1 cellular context compared by ENCODE assay signal in the genomic region with DNA sequence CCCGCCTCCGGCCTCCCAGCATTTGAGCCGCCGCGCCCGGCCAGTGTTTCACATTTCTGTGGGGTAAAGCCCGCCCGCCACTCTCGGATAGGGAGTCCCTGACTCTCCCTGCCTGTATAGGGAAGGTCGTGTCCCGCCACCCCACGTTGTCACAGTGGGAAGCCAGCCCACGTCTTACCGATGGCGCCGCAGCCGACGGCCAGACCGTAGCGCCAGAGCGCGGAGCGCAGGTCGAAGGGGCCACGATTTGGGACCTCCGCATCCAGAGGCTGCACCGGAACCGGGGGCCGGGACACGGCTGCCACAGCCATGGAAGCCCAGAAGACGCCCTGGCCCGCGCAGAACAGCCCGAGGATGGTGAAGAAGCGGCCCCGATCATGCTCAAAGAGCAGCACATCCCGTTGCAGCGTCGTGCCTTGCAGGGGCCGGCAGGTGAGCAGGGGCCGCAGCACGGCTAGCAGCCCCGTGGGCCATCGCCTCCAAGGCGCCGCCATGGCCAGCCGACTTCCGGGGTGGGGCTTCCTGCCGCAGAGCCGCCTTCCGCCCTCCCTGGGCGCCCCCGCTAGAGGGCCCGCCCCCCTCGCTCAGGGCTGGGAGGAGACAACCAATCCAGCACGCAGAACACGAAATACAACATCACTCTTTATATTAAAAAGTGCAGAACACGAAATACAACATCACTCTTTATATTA.
TF ChIP-seq lines count a peak whose summit lies in the region.

A gene with protein sequence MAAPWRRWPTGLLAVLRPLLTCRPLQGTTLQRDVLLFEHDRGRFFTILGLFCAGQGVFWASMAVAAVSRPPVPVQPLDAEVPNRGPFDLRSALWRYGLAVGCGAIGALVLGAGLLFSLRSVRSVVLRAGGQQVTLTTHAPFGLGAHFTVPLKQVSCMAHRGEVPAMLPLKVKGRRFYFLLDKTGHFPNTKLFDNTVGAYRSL (minus strand): TSS at position 506 of the 692 bp plus-strand sequence. CDS start 12 bp downstream, at position 494.

TF ChIP-seq in HepG2, 621 proteins besides CTCF, POLR2A, EP300 and RAD21 (continued from another document and continues in another):
- TF ChIP-seq, protein P1, sequence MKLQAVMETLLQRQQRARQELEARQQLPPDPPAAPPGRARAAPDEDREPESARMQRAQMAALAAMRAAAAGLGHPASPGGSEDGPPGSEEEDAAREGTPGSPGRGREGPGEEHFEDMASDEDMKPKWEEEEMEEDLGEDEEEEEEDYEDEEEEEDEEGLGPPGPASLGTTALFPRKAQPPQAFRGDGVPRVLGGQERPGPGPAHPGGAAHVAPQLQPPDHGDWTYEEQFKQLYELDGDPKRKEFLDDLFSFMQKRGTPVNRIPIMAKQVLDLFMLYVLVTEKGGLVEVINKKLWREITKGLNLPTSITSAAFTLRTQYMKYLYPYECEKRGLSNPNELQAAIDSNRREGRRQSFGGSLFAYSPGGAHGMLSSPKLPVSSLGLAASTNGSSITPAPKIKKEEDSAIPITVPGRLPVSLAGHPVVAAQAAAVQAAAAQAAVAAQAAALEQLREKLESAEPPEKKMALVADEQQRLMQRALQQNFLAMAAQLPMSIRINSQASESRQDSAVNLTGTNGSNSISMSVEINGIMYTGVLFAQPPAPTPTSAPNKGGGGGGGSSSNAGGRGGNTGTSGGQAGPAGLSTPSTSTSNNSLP (IDR thresholded peaks at IDR 0.05; ENCODE audit: low read depth, low read length) = no peak
- TF ChIP-seq YEATS2 (CRISPR knock-in tag; IDR thresholded peaks at IDR 0.05; ENCODE audit: borderline replicate concordance) (peak; percentile 67), REPIN1 (CRISPR knock-in tag; IDR thresholded peaks at IDR 0.05; ENCODE audit: borderline replicate concordance, low read depth) (0 out of 2 replicates have a peak, but pooled peaks have one; percentile 47), SRF (IDR thresholded peaks at IDR 0.05; ENCODE audit: low read depth, low read length) (no peak), WIZ (CRISPR knock-in tag; IDR thresholded peaks at IDR 0.05) (no peak), ZBTB7A (CRISPR knock-in tag; IDR thresholded peaks at IDR 0.05) (no peak), CREB1 (IDR thresholded peaks at IDR 0.05) (no peak), CREB1 (CRISPR knock-in tag; IDR thresholded peaks at IDR 0.05) (no peak), GABPB1 (CRISPR knock-in tag; IDR thresholded peaks at IDR 0.05) (peak; percentile 98), ATF1 (CRISPR knock-in tag; IDR thresholded peaks at IDR 0.05) (no peak), ZSCAN12 (CRISPR knock-in tag; IDR thresholded peaks at IDR 0.05) (no peak), ZMAT3 (CRISPR knock-in tag; conservative IDR thresholded peaks at IDR 0.05) (peak; percentile 61), ZNF557 (CRISPR knock-in tag; IDR thresholded peaks at IDR 0.05) (no peak), REXO4 (CRISPR knock-in tag; IDR thresholded peaks at IDR 0.05; ENCODE audit: borderline replicate concordance) (peak; percentile 86; the same call in 1 of the 2 replicates), PCBP1 (IDR thresholded peaks at IDR 0.05; ENCODE audit: borderline replicate concordance, low read depth, low read length) (no peak), ZIK1 (CRISPR knock-in tag; IDR thresholded peaks at IDR 0.05; ENCODE audit: borderline replicate concordance, low read depth) (peak; percentile 37; the same call in 1 of the 2 replicates), EEA1 (CRISPR knock-in tag; IDR thresholded peaks at IDR 0.05; ENCODE audit: borderline replicate concordance) (no peak), RAD51 (IDR thresholded peaks at IDR 0.05; ENCODE audit: borderline replicate concordance) (no peak), SOX6 (IDR thresholded peaks at IDR 0.05) (no peak), SOX6 (CRISPR knock-in tag; IDR thresholded peaks at IDR 0.05) (peak; percentile 48), EED (CRISPR knock-in tag; IDR thresholded peaks at IDR 0.05) (0 out of 2 replicates have a peak, but pooled peaks have one; percentile 46), ZNF296 (CRISPR knock-in tag; conservative IDR thresholded peaks at IDR 0.05) (peak; percentile 65; the same call in 1 of the 2 replicates), ZNF720 (CRISPR knock-in tag; IDR thresholded peaks at IDR 0.05) (no peak), ZNF350 (CRISPR knock-in tag; IDR thresholded peaks at IDR 0.05; ENCODE audit: borderline replicate concordance, low read depth) (peak; percentile 78; the same call in 1 of the 2 replicates), ARNT (IDR thresholded peaks at IDR 0.05) (no peak), MLLT10 (CRISPR knock-in tag; IDR thresholded peaks at IDR 0.05) (no peak), TBL1XR1 (IDR thresholded peaks at IDR 0.05; ENCODE audit: borderline replicate concordance, low read length, partially characterized antibody) (no peak), ZNF891 (CRISPR knock-in tag; IDR thresholded peaks at IDR 0.05) (peak; percentile 68; the same call in 1 of the 2 replicates), TBP (CRISPR knock-in tag; IDR thresholded peaks at IDR 0.05) (no peak), ZNF326 (CRISPR knock-in tag; IDR thresholded peaks at IDR 0.05; ENCODE audit: borderline replicate concordance) (peak; percentile 28; the same call in 1 of the 2 replicates)
- TF ChIP-seq, protein P2, sequence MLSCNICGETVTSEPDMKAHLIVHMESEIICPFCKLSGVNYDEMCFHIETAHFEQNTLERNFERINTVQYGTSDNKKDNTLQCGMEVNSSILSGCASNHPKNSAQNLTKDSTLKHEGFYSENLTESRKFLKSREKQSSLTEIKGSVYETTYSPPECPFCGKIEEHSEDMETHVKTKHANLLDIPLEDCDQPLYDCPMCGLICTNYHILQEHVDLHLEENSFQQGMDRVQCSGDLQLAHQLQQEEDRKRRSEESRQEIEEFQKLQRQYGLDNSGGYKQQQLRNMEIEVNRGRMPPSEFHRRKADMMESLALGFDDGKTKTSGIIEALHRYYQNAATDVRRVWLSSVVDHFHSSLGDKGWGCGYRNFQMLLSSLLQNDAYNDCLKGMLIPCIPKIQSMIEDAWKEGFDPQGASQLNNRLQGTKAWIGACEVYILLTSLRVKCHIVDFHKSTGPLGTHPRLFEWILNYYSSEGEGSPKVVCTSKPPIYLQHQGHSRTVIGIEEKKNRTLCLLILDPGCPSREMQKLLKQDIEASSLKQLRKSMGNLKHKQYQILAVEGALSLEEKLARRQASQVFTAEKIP (CRISPR knock-in tag; IDR thresholded peaks at IDR 0.05; ENCODE audit: borderline replicate concordance) = no peak
- TF ChIP-seq, protein P3, sequence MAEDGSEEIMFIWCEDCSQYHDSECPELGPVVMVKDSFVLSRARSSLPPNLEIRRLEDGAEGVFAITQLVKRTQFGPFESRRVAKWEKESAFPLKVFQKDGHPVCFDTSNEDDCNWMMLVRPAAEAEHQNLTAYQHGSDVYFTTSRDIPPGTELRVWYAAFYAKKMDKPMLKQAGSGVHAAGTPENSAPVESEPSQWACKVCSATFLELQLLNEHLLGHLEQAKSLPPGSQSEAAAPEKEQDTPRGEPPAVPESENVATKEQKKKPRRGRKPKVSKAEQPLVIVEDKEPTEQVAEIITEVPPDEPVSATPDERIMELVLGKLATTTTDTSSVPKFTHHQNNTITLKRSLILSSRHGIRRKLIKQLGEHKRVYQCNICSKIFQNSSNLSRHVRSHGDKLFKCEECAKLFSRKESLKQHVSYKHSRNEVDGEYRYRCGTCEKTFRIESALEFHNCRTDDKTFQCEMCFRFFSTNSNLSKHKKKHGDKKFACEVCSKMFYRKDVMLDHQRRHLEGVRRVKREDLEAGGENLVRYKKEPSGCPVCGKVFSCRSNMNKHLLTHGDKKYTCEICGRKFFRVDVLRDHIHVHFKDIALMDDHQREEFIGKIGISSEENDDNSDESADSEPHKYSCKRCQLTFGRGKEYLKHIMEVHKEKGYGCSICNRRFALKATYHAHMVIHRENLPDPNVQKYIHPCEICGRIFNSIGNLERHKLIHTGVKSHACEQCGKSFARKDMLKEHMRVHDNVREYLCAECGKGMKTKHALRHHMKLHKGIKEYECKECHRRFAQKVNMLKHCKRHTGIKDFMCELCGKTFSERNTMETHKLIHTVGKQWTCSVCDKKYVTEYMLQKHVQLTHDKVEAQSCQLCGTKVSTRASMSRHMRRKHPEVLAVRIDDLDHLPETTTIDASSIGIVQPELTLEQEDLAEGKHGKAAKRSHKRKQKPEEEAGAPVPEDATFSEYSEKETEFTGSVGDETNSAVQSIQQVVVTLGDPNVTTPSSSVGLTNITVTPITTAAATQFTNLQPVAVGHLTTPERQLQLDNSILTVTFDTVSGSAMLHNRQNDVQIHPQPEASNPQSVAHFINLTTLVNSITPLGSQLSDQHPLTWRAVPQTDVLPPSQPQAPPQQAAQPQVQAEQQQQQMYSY (CRISPR knock-in tag; IDR thresholded peaks at IDR 0.05) = no peak
- TF ChIP-seq, protein P4, sequence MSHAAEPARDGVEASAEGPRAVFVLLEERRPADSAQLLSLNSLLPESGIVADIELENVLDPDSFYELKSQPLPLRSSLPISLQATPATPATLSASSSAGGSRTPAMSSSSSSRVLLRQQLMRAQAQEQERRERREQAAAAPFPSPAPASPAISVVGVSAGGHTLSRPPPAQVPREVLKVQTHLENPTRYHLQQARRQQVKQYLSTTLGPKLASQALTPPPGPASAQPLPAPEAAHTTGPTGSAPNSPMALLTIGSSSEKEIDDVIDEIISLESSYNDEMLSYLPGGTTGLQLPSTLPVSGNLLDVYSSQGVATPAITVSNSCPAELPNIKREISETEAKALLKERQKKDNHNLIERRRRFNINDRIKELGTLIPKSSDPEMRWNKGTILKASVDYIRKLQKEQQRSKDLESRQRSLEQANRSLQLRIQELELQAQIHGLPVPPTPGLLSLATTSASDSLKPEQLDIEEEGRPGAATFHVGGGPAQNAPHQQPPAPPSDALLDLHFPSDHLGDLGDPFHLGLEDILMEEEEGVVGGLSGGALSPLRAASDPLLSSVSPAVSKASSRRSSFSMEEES (CRISPR knock-in tag; IDR thresholded peaks at IDR 0.05) = peak; percentile 54
- TF ChIP-seq, protein P5, sequence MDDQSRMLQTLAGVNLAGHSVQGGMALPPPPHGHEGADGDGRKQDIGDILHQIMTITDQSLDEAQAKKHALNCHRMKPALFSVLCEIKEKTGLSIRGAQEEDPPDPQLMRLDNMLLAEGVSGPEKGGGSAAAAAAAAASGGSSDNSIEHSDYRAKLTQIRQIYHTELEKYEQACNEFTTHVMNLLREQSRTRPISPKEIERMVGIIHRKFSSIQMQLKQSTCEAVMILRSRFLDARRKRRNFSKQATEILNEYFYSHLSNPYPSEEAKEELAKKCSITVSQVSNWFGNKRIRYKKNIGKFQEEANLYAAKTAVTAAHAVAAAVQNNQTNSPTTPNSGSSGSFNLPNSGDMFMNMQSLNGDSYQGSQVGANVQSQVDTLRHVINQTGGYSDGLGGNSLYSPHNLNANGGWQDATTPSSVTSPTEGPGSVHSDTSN (CRISPR knock-in tag; IDR thresholded peaks at IDR 0.05; ENCODE audit: borderline replicate concordance) = no peak
- TF ChIP-seq, protein P6, sequence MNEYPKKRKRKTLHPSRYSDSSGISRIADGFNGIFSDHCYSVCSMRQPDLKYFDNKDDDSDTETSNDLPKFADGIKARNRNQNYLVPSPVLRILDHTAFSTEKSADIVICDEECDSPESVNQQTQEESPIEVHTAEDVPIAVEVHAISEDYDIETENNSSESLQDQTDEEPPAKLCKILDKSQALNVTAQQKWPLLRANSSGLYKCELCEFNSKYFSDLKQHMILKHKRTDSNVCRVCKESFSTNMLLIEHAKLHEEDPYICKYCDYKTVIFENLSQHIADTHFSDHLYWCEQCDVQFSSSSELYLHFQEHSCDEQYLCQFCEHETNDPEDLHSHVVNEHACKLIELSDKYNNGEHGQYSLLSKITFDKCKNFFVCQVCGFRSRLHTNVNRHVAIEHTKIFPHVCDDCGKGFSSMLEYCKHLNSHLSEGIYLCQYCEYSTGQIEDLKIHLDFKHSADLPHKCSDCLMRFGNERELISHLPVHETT (CRISPR knock-in tag; conservative IDR thresholded peaks at IDR 0.05) = no peak
- TF ChIP-seq, protein P7, sequence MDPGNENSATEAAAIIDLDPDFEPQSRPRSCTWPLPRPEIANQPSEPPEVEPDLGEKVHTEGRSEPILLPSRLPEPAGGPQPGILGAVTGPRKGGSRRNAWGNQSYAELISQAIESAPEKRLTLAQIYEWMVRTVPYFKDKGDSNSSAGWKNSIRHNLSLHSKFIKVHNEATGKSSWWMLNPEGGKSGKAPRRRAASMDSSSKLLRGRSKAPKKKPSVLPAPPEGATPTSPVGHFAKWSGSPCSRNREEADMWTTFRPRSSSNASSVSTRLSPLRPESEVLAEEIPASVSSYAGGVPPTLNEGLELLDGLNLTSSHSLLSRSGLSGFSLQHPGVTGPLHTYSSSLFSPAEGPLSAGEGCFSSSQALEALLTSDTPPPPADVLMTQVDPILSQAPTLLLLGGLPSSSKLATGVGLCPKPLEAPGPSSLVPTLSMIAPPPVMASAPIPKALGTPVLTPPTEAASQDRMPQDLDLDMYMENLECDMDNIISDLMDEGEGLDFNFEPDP (CRISPR knock-in tag; conservative IDR thresholded peaks at IDR 0.05) = 0 out of 2 replicates have a peak, but pooled peaks have one; percentile 82
- TF ChIP-seq, protein P8, sequence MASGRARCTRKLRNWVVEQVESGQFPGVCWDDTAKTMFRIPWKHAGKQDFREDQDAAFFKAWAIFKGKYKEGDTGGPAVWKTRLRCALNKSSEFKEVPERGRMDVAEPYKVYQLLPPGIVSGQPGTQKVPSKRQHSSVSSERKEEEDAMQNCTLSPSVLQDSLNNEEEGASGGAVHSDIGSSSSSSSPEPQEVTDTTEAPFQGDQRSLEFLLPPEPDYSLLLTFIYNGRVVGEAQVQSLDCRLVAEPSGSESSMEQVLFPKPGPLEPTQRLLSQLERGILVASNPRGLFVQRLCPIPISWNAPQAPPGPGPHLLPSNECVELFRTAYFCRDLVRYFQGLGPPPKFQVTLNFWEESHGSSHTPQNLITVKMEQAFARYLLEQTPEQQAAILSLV (CRISPR knock-in tag; IDR thresholded peaks at IDR 0.05; ENCODE audit: borderline replicate concordance) = peak; percentile 95; the same call in 1 of the 2 replicates
- TF ChIP-seq, protein P9, sequence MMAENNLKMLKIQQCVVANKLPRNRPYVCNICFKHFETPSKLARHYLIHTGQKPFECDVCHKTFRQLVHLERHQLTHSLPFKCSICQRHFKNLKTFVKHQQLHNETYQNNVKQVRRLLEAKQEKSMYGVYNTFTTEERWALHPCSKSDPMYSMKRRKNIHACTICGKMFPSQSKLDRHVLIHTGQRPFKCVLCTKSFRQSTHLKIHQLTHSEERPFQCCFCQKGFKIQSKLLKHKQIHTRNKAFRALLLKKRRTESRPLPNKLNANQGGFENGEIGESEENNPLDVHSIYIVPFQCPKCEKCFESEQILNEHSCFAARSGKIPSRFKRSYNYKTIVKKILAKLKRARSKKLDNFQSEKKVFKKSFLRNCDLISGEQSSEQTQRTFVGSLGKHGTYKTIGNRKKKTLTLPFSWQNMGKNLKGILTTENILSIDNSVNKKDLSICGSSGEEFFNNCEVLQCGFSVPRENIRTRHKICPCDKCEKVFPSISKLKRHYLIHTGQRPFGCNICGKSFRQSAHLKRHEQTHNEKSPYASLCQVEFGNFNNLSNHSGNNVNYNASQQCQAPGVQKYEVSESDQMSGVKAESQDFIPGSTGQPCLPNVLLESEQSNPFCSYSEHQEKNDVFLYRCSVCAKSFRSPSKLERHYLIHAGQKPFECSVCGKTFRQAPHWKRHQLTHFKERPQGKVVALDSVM (CRISPR knock-in tag; IDR thresholded peaks at IDR 0.05) = peak; percentile 61; the same call in 1 of the 2 replicates
